2 cellular contexts compared by ENCODE assay signal in the genomic region with DNA sequence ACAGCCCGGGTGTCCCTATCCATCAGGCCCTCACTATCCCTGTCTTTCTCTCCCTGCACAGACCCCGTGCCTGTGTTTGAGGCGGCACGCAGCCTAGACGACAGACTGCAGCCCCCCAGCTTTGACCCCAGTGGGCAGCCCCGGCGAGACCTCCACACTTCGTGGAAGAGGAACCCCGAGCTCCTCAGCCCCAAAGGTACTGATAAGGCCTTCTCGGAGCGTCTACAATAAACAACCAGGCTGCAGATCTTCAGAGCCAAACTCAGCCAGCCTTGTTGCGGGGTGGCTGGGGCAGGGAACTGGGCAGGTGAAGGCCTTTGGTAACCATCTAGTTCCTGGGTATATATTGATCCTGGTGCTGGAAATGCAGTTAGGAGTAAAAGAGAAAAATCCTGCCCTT.
TF ChIP-seq lines count a peak whose summit lies in the region.

No MANE protein-coding gene starts in this region.

TF ChIP-seq in HEK293, 187 proteins besides CTCF, POLR2A, EP300 and RAD21:
- TF ChIP-seq ZFHX2 (tag by site-specific recombination; conservative IDR thresholded peaks at IDR 0.05) = no peak
- peak; percentile 90 for TF ChIP-seq ZNF239 (tag by site-specific recombination; IDR thresholded peaks at IDR 0.05)

TF ChIP-seq in H1, 55 proteins besides CTCF, POLR2A, EP300 and RAD21:
- TF ChIP-seq BRCA1 (IDR thresholded peaks at IDR 0.05; ENCODE audit: low read depth, low read length) (no peak), MAFK (IDR thresholded peaks at IDR 0.05; ENCODE audit: low read depth, low read length) (no peak), BACH1 (IDR thresholded peaks at IDR 0.05; ENCODE audit: low read length) (no peak), SP2 (IDR thresholded peaks at IDR 0.05; ENCODE audit: low read length) (no peak), CHD2 (IDR thresholded peaks at IDR 0.05; ENCODE audit: low read length) (no peak), CBX5 (IDR thresholded peaks at IDR 0.05; ENCODE audit: low read depth, low read length) (no peak), CEBPB (IDR thresholded peaks at IDR 0.05; ENCODE audit: low read depth, low read length) (no peak), FOSL1 (IDR thresholded peaks at IDR 0.05; ENCODE audit: insufficient read depth, low read depth, low read length) (no peak), POLR2AphosphoS5 (IDR thresholded peaks at IDR 0.05; ENCODE audit: low read depth, low read length) (no peak), GTF2F1 (IDR thresholded peaks at IDR 0.05; ENCODE audit: borderline replicate concordance, low read depth, low read length) (no peak), SAP30 (IDR thresholded peaks at IDR 0.05; ENCODE audit: insufficient read depth, insufficient replicate concordance, low read length) (no peak), SIN3A (conservative IDR thresholded peaks at IDR 0.05 in 1 of 2, IDR thresholded peaks at IDR 0.05 in 1 of 2; ENCODE audit: low read depth in 1 of 2, low read length in 2 of 2) (no peak)
- TF ChIP-seq, protein P1, sequence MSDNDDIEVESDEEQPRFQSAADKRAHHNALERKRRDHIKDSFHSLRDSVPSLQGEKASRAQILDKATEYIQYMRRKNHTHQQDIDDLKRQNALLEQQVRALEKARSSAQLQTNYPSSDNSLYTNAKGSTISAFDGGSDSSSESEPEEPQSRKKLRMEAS (IDR thresholded peaks at IDR 0.05) = no peak
